ENCODE assay signal across 12 cellular contexts in genomic region chr2:121771976-121772742, GRCh38. TPM values are rescaled to one million over a fixed set of nuclear protein-coding genes. Genes with fewer than 3 reads are reported as not detected.
DNase-seq lines count a peak whose midpoint lies in the region; ATAC-seq and TF ChIP-seq lines count a peak whose summit lies in the region.
"Had no signal": no experiment of that assay in that cellular context is flagged by ENCODE, and none has a peak within 500 bp of the region (broad histone marks: within the 10 kb centered on the region; RNA-seq: fewer than 3 reads in every experiment).

No MANE protein-coding gene starts in this region.

- no peak for TF ChIP-seq POLR2A in vagina (IDR thresholded peaks at IDR 0.05)

- peaks cover 19% of the 10 kb centered on the region for H3K36me3 Mint-ChIP-seq in stimulated activated naive CD8-positive, alpha-beta T cell treated with anti-CD3 and anti-CD28 coated beads, Interleukin-15, Interleukin-2, amounts not matched to agents 100 ng/mL and 50 ng/mL, for 24 hours (ENCODE audit: low read depth)
- peaks cover 4% of the 10 kb centered on the region for H3K36me3 Mint-ChIP-seq in glutamatergic neuron (ENCODE audit: unreplicated experiment)
- H3K36me3 Mint-ChIP-seq in effector memory CD8-positive, alpha-beta T cell (ENCODE audit: insufficient read depth) = peaks cover 22% of the 10 kb centered on the region

- no peaks in the 10 kb centered on the region for H3K9me3 Mint-ChIP-seq in stimulated activated naive CD8-positive, alpha-beta T cell treated with anti-CD3 and anti-CD28 coated beads, Interleukin-15, Interleukin-2, amounts not matched to agents 100 ng/mL and 50 ng/mL, for 24 hours
- peaks cover 11% of the 10 kb centered on the region for H3K9me3 Mint-ChIP-seq in glutamatergic neuron (ENCODE audit: unreplicated experiment)
- H3K9me3 Mint-ChIP-seq in effector memory CD8-positive, alpha-beta T cell = no peaks in the 10 kb centered on the region
- H3K9me3 Mint-ChIP-seq: activated T-cell treated with anti-CD3 and anti-CD28 coated beads, Interleukin-2, amount 50 U/mL, for 4 hours had no signal

- intact Hi-C loops in vagina (cut with DNase I) = no loop called here

- no peaks in the 10 kb centered on the region for H3K27me3 ChIP-seq in vagina

- peaks cover 0 to 11% of the 10 kb centered on the region in 2 donors for H3K36me3 ChIP-seq in vagina

- no peak overlapping the region for H3K4me3 Mint-ChIP-seq in stimulated activated naive CD8-positive, alpha-beta T cell treated with anti-CD3 and anti-CD28 coated beads, Interleukin-15, Interleukin-2, amounts not matched to agents 100 ng/mL and 50 ng/mL, for 24 hours
- peak overlapping the region; percentile 59 for H3K4me3 Mint-ChIP-seq in glutamatergic neuron (ENCODE audit: unreplicated experiment)
- no peak overlapping the region for H3K4me3 Mint-ChIP-seq in effector memory CD8-positive, alpha-beta T cell
- H3K4me3 Mint-ChIP-seq: activated T-cell treated with anti-CD3 and anti-CD28 coated beads, Interleukin-2, amount 50 U/mL, for 4 hours; B cell had no signal

- no peak overlapping the region for H3K4me3 ChIP-seq in vagina

- ATAC-seq in stimulated activated naive CD8-positive, alpha-beta T cell treated with anti-CD3 and anti-CD28 coated beads, Interleukin-15, Interleukin-2, amounts not matched to agents 100 U/mL and 50 U/mL, for 24 hours = no peak
- ATAC-seq in effector memory CD8-positive, alpha-beta T cell (replicated peaks) = no peak
- ATAC-seq: activated T-cell treated with anti-CD3 and anti-CD28 coated beads, Interleukin-2, amount 50 U/mL, for 4 hours had no signal

- no peaks in the 10 kb centered on the region for H3K9me3 ChIP-seq in vagina

- no peaks in the 10 kb centered on the region for H3K27me3 Mint-ChIP-seq in stimulated activated naive CD8-positive, alpha-beta T cell treated with anti-CD3 and anti-CD28 coated beads, Interleukin-15, Interleukin-2, amounts not matched to agents 100 ng/mL and 50 ng/mL, for 24 hours
- peaks cover 20% of the 10 kb centered on the region for H3K27me3 Mint-ChIP-seq in glutamatergic neuron (ENCODE audit: unreplicated experiment)
- H3K27me3 Mint-ChIP-seq in effector memory CD8-positive, alpha-beta T cell = no peaks in the 10 kb centered on the region
- H3K27me3 Mint-ChIP-seq: B cell had no signal

- TF ChIP-seq CTCF in glutamatergic neuron (IDR thresholded peaks at IDR 0.05; ENCODE audit: partially characterized antibody, unreplicated experiment) (no peak), vagina (IDR thresholded peaks at IDR 0.05) (no peak)

- DNase-seq in stimulated activated naive CD8-positive, alpha-beta T cell treated with anti-CD3 and anti-CD28 coated beads, Interleukin-15, Interleukin-2, amounts not matched to agents 100 U/mL and 50 U/mL, for 24 hours = no peak
- DNase-seq in RPMI7951 (ENCODE audit: low read depth) (peak; percentile 50), glutamatergic neuron (peak; percentile 53), cortex of kidney (lab: John Stamatoyannopoulos, UW) (no peak), vagina (ENCODE audit: extremely low spot score in 2 of 2) (no peak)
- DNase-seq in activated CD4-positive, alpha-beta T cell treated with anti-CD3 and anti-CD28 coated beads, Interleukin-2, amount 50 U/mL, for 4 hours = no peak
- no peak for DNase-seq in effector memory CD8-positive, alpha-beta T cell
- DNase-seq: activated T-cell treated with anti-CD3 and anti-CD28 coated beads, Interleukin-2, amount 50 U/mL, for 4 hours; stimulated activated CD4-positive, alpha-beta T cell treated with anti-CD3 and anti-CD28 coated beads, Interleukin-4, amount 100 ng/mL, for 1 hour had no signal

- no peaks in the 10 kb centered on the region for H3K4me1 ChIP-seq in vagina

- peak overlapping the region; percentile 14 for H3K27ac Mint-ChIP-seq in stimulated activated naive CD8-positive, alpha-beta T cell treated with anti-CD3 and anti-CD28 coated beads, Interleukin-15, Interleukin-2, amounts not matched to agents 100 ng/mL and 50 ng/mL, for 24 hours
- H3K27ac Mint-ChIP-seq in glutamatergic neuron (ENCODE audit: unreplicated experiment) = peak overlapping the region; percentile 99
- no peak overlapping the region for H3K27ac Mint-ChIP-seq in effector memory CD8-positive, alpha-beta T cell
- H3K27ac Mint-ChIP-seq: B cell had no signal

- H3K4me1 Mint-ChIP-seq in stimulated activated naive CD8-positive, alpha-beta T cell treated with anti-CD3 and anti-CD28 coated beads, Interleukin-15, Interleukin-2, amounts not matched to agents 100 ng/mL and 50 ng/mL, for 24 hours (ENCODE audit: low read depth) = no peaks in the 10 kb centered on the region
- peaks cover 35% of the 10 kb centered on the region for H3K4me1 Mint-ChIP-seq in glutamatergic neuron (ENCODE audit: low read depth, unreplicated experiment)
- no peaks in the 10 kb centered on the region for H3K4me1 Mint-ChIP-seq in effector memory CD8-positive, alpha-beta T cell (ENCODE audit: low read depth in 2 of 2)
- H3K4me1 Mint-ChIP-seq: B cell had no signal

- H3K27ac ChIP-seq in vagina = no peak overlapping the region
- H3K27ac ChIP-seq: VCaP had no signal

RNA-seq across cellular contexts. Expression of gene TSN, which starts 16.7 kb away (rescaled TPM):
- total RNA-seq in RPMI7951 (2014; rRNA removed; shearing (Covaris generic)) = 75.6 and 77.5 TPM in 2 replicates
- 47.8 TPM for total RNA-seq in glutamatergic neuron (ENCODE audit: unreplicated experiment)
- total RNA-seq in vagina = 35.4 TPM

RNA-seq across cellular contexts. Expression of gene NIFK, which starts 35.5 kb away (rescaled TPM):
- 39.0 and 58.4 TPM in 2 replicates for total RNA-seq in RPMI7951 (2014; rRNA removed; shearing (Covaris generic))
- total RNA-seq in glutamatergic neuron (ENCODE audit: unreplicated experiment) (38.5 TPM), vagina (33.1 TPM)

Comparison
In these comparisons a context has a peak if more than half of its experiments do, and no peak if none do; other contexts are left out.
1. H3K27ac Mint-ChIP-seq: peak in stimulated activated naive CD8-positive, alpha-beta T cell treated with anti-CD3 and anti-CD28 coated beads, Interleukin-15, Interleukin-2, amounts not matched to agents 100 ng/mL and 50 ng/mL, for 24 hours (single experiment) and glutamatergic neuron (single experiment); none in effector memory CD8-positive, alpha-beta T cell (0 of 2).
2. DNase-seq: peak in RPMI7951 (single experiment) and glutamatergic neuron (single experiment); none in stimulated activated naive CD8-positive, alpha-beta T cell treated with anti-CD3 and anti-CD28 coated beads, Interleukin-15, Interleukin-2, amounts not matched to agents 100 U/mL and 50 U/mL, for 24 hours (single experiment), activated CD4-positive, alpha-beta T cell treated with anti-CD3 and anti-CD28 coated beads, Interleukin-2, amount 50 U/mL, for 4 hours (0 of 2), cortex of kidney (single experiment), effector memory CD8-positive, alpha-beta T cell (0 of 3) and vagina (0 of 2).